ENCODE assay signal across 32 cellular contexts in genomic region chr2:118816669-118817068, GRCh38. TPM values are rescaled to one million over a fixed set of nuclear protein-coding genes. Genes with fewer than 3 reads are reported as not detected.
"Had no signal": no experiment of that assay in that cellular context is flagged by ENCODE, and none has a peak within 500 bp of the region (broad histone marks: within the 10 kb centered on the region; RNA-seq: fewer than 3 reads in every experiment).

No MANE protein-coding gene starts in this region.

- H3K36me3 ChIP-seq: adrenal gland had no signal

- H3K4me3 ChIP-seq: adrenal gland had no signal

- H3K4me1 ChIP-seq: adrenal gland had no signal

- ATAC-seq: activated CD8-positive, alpha-beta T cell treated with anti-CD3 and anti-CD28 coated beads for 36 hours; activated naive CD4-positive, alpha-beta T cell treated with anti-CD3 and anti-CD28 coated beads, Interleukin-2, amount 50 U/mL, for 72 hours; activated T-cell treated with anti-CD3 and anti-CD28 coated beads, Interleukin-2, amount 50 U/mL, for 4 hours; activated T-cell treated with anti-CD3 and anti-CD28 coated beads, Interleukin-2, amount 50 U/mL, for 72 hours; activated T-helper 17 cell treated with anti-CD3 and anti-CD28 coated beads, Interleukin-2, amount 50 U/mL, for 72 hours had no signal

- H3K27ac ChIP-seq: adrenal gland, VCaP had no signal

- H3K9me3 ChIP-seq: adrenal gland had no signal

- DNase-seq: activated B cell treated with CpG ODN at 0.5 μM for 24 hours; activated CD4-positive, alpha-beta memory T cell treated with anti-CD3 and anti-CD28 coated beads for 36 hours; activated CD4-positive, alpha-beta T cell treated with anti-CD3 and anti-CD28 coated beads for 4 hours; activated CD4-positive, alpha-beta T cell treated with anti-CD3 and anti-CD28 coated beads, Interleukin-2, amount 10 ng/mL, durations not matched to agents 24 days and 14 days; activated CD4-positive, alpha-beta T cell treated with anti-CD3 and anti-CD28 coated beads, Interleukin-2, amount 50 U/mL, for 1 hour; activated CD4-positive, alpha-beta T cell treated with anti-CD3 and anti-CD28 coated beads, Interleukin-2, amount 50 U/mL, for 4 hours; activated CD4-positive, CD25-positive, alpha-beta regulatory T cell treated with anti-CD3 and anti-CD28 coated beads, Interleukin-2, amount 50 U/mL, for 72 hours; activated CD8-positive, alpha-beta memory T cell treated with anti-CD3 and anti-CD28 coated beads, Interleukin-2, amount 50 U/mL, for 4 hours; activated CD8-positive, alpha-beta T cell treated with anti-CD3 and anti-CD28 coated beads for 36 hours; activated effector memory CD4-positive, alpha-beta T cell treated with anti-CD3 and anti-CD28 coated beads, Interleukin-2, amount 50 U/mL, for 16 hours; activated gamma-delta T cell treated with Interleukin-2 at 50 U/mL for 16 hours; activated naive CD4-positive, alpha-beta T cell; activated naive CD4-positive, alpha-beta T cell treated with anti-CD3 and anti-CD28 coated beads for 36 hours; activated naive CD4-positive, alpha-beta T cell treated with anti-CD3 and anti-CD28 coated beads, Interleukin-2, amount 50 U/mL, for 16 hours; activated naive CD8-positive, alpha-beta T cell treated with anti-CD3 and anti-CD28 coated beads for 36 hours; activated T-cell treated with anti-CD3 and anti-CD28 coated beads for 4 hours; activated T-cell treated with anti-CD3 and anti-CD28 coated beads, Interleukin-2, amount 50 U/mL, for 1 hour; activated T-cell treated with anti-CD3 and anti-CD28 coated beads, Interleukin-2, amount 50 U/mL, for 4 hours; activated T-cell treated with anti-CD3 and anti-CD28 coated beads, Interleukin-2, amount 50 U/mL, for 72 hours; adrenal gland; amniotic stem cell; aorta; central memory CD4-positive, alpha-beta T cell; T-helper 1 cell; T-helper 2 cell; T-helper 9 cell had no signal

- FAIRE-seq: TTC549 had no signal

RNA-seq across cellular contexts. Expression of gene EN1, which starts 30.8 kb away (rescaled TPM):
- total RNA-seq: activated B cell treated with CpG ODN at 0.5 μM for 24 hours; activated CD4-positive, alpha-beta memory T cell treated with anti-CD3 and anti-CD28 coated beads for 36 hours; activated CD4-positive, alpha-beta T cell treated with anti-CD3 and anti-CD28 coated beads, Interleukin-2, amount 10 ng/mL, durations not matched to agents 24 days and 14 days; activated CD8-positive, alpha-beta memory T cell treated with anti-CD3 and anti-CD28 coated beads for 36 hours; activated CD8-positive, alpha-beta T cell treated with anti-CD3 and anti-CD28 coated beads for 36 hours; activated naive CD4-positive, alpha-beta T cell treated with anti-CD3 and anti-CD28 coated beads for 36 hours; activated naive CD4-positive, alpha-beta T cell treated with anti-CD3 and anti-CD28 coated beads, Interleukin-2, amount 50 U/mL, for 72 hours; activated naive CD8-positive, alpha-beta T cell treated with anti-CD3 and anti-CD28 coated beads for 36 hours; activated T-cell treated with anti-CD3 and anti-CD28 coated beads, Interleukin-2, amount 50 U/mL, for 4 hours; activated T-cell treated with anti-CD3 and anti-CD28 coated beads, Interleukin-2, amount 50 U/mL, for 72 hours; activated T-helper 1 cell treated with anti-CD3 and anti-CD28 coated beads, Interleukin-12 subunit alpha, Interleukin-12 subunit beta, Interleukin-2, Interleukin-4 antibody, amounts not matched to agents 30 ng/mL and 10 ng/mL and 1 ng/mL, durations not matched to agents 14 hours and 24 hours and 36 hours; activated T-helper 17 cell treated with anti-CD3 and anti-CD28 coated beads, Interleukin-2, amount 50 U/mL, for 72 hours; aorta had no signal
- polyA plus RNA-seq: aorta had no signal
